In genomic region chr16:75099075-75099667, GRCh38 we compare ENCODE assay signal across 1 cellular context.
TF ChIP-seq lines count a peak whose summit lies in the region.

No MANE protein-coding gene starts in this region.

TF ChIP-seq in K562, 482 proteins besides CTCF, POLR2A, EP300 and RAD21 (continued from another document):
- no peak for TF ChIP-seq CREB3 (tag; conservative IDR thresholded peaks at IDR 0.05; ENCODE audit: low read depth)
- TF ChIP-seq TSC22D4 (tag; IDR thresholded peaks at IDR 0.05): no peak
- TF ChIP-seq FOXM1 (IDR thresholded peaks at IDR 0.05; ENCODE audit: low read depth): no peak
- TF ChIP-seq FOXM1 (CRISPR knock-in tag; IDR thresholded peaks at IDR 0.05; ENCODE audit: low read depth): no peak
- no peak for TF ChIP-seq ZFP30 (CRISPR knock-in tag; IDR thresholded peaks at IDR 0.05; ENCODE audit: borderline replicate concordance)
TF ChIP-seq in K562: peak in this region for 1.
